7 cellular contexts compared by ENCODE assay signal in genomic region chr14:77800814-77801213, GRCh38. TPM values are rescaled to one million over a fixed set of nuclear protein-coding genes. Genes with fewer than 3 reads are reported as not detected.
DNase-seq lines count a peak whose midpoint lies in the region; ATAC-seq lines count a peak whose summit lies in the region.

No MANE protein-coding gene starts in this region.

- H3K27ac Mint-ChIP-seq in activated T-helper 1 cell treated with anti-CD3 and anti-CD28 coated beads, Interleukin-12 subunit alpha, Interleukin-12 subunit beta, Interleukin-2, Interleukin-4 antibody, amounts not matched to agents 30 ng/mL and 10 ng/mL and 1 ng/mL, durations not matched to agents 14 hours and 24 hours and 36 hours = no peak overlapping the region
- peak overlapping the region; percentile 91 to 94 for H3K27ac Mint-ChIP-seq in stimulated activated naive CD8-positive, alpha-beta T cell treated with anti-CD3 and anti-CD28 coated beads, Interleukin-15, amount 100 ng/mL, for 72 hours

- no peak overlapping the region for H3K27ac ChIP-seq in HUES6 (ENCODE audit: low read depth, low read length)

- H3K9me3 Mint-ChIP-seq in activated T-helper 1 cell treated with anti-CD3 and anti-CD28 coated beads, Interleukin-12 subunit alpha, Interleukin-12 subunit beta, Interleukin-2, Interleukin-4 antibody, amounts not matched to agents 30 ng/mL and 10 ng/mL and 1 ng/mL, durations not matched to agents 14 hours and 24 hours and 36 hours = no peaks in the 10 kb centered on the region
- H3K9me3 Mint-ChIP-seq in stimulated activated naive CD8-positive, alpha-beta T cell treated with anti-CD3 and anti-CD28 coated beads, Interleukin-15, amount 100 ng/mL, for 72 hours = no peaks in the 10 kb centered on the region

- H3K27me3 Mint-ChIP-seq in activated T-helper 1 cell treated with anti-CD3 and anti-CD28 coated beads, Interleukin-12 subunit alpha, Interleukin-12 subunit beta, Interleukin-2, Interleukin-4 antibody, amounts not matched to agents 30 ng/mL and 10 ng/mL and 1 ng/mL, durations not matched to agents 14 hours and 24 hours and 36 hours (ENCODE audit: insufficient read depth) = peaks cover 5% of the 10 kb centered on the region
- no peaks in the 10 kb centered on the region for H3K27me3 Mint-ChIP-seq in stimulated activated naive CD8-positive, alpha-beta T cell treated with anti-CD3 and anti-CD28 coated beads, Interleukin-15, amount 100 ng/mL, for 72 hours

- H3K4me3 ChIP-seq in HUES6 (ENCODE audit: low read depth, low read length) (peak overlapping the region; percentile 94), iPS-18c (ENCODE audit: insufficient read depth, low read depth, low read length) (peak overlapping the region; percentile 90)

- intact Hi-C loops in activated T-helper 1 cell treated with anti-CD3 and anti-CD28 coated beads, Interleukin-12 subunit alpha, Interleukin-12 subunit beta, Interleukin-2, Interleukin-4 antibody, amounts not matched to agents 30 ng/mL and 10 ng/mL and 1 ng/mL, durations not matched to agents 14 hours and 24 hours and 36 hours (cut with micrococcal nuclease) = loop anchor here (1.0 to 5.0 kb wide), 4 partner anchors 40 to 479 kb away; partner anchors contain the start of genes ALKBH1, GSTZ1, POMT2 and SLIRP

- no peaks in the 10 kb centered on the region for H3K36me3 Mint-ChIP-seq in activated T-helper 1 cell treated with anti-CD3 and anti-CD28 coated beads, Interleukin-12 subunit alpha, Interleukin-12 subunit beta, Interleukin-2, Interleukin-4 antibody, amounts not matched to agents 30 ng/mL and 10 ng/mL and 1 ng/mL, durations not matched to agents 14 hours and 24 hours and 36 hours (ENCODE audit: low read depth)

- H3K4me1 Mint-ChIP-seq in activated T-helper 1 cell treated with anti-CD3 and anti-CD28 coated beads, Interleukin-12 subunit alpha, Interleukin-12 subunit beta, Interleukin-2, Interleukin-4 antibody, amounts not matched to agents 30 ng/mL and 10 ng/mL and 1 ng/mL, durations not matched to agents 14 hours and 24 hours and 36 hours (ENCODE audit: low read depth) = peaks cover 10% of the 10 kb centered on the region
- peaks cover 39% of the 10 kb centered on the region for H3K4me1 Mint-ChIP-seq in stimulated activated naive CD8-positive, alpha-beta T cell treated with anti-CD3 and anti-CD28 coated beads, Interleukin-15, amount 100 ng/mL, for 72 hours

- ATAC-seq in stimulated activated naive CD8-positive, alpha-beta T cell treated with anti-CD3 and anti-CD28 coated beads, Interleukin-15, amount 100 ng/mL, for 72 hours = no peak
- ATAC-seq in HG02642 (IDR thresholded peaks at IDR 0.05; ENCODE audit: poor library complexity, unreplicated experiment) = no peak

- no peak for DNase-seq in activated T-helper 1 cell treated with anti-CD3 and anti-CD28 coated beads, Interleukin-12 subunit alpha, Interleukin-12 subunit beta, Interleukin-2, Interleukin-4 antibody, amounts not matched to agents 30 ng/mL and 10 ng/mL and 1 ng/mL, durations not matched to agents 14 hours and 24 hours and 36 hours (ENCODE audit: low spot score)
- DNase-seq in stimulated activated naive CD8-positive, alpha-beta T cell treated with anti-CD3 and anti-CD28 coated beads, Interleukin-15, amount 100 ng/mL, for 72 hours = no peak
- DNase-seq in NCI-H1417 (lab: John Stamatoyannopoulos, UW) = no peak
- no peak for DNase-seq in HT-29 (ENCODE audit: low spot score)

- H3K9ac ChIP-seq in HUES6 (ENCODE audit: low read length) = peak overlapping the region; percentile 84

- no peaks in the 10 kb centered on the region for H3K36me3 ChIP-seq in HUES6 (ENCODE audit: control insufficient read depth, insufficient read depth, low read length)

- no peaks in the 10 kb centered on the region for H3K27me3 ChIP-seq in HUES6 (ENCODE audit: control insufficient read depth, insufficient read depth, low read length)

- peak overlapping the region; percentile 88 for H3K4me3 Mint-ChIP-seq in activated T-helper 1 cell treated with anti-CD3 and anti-CD28 coated beads, Interleukin-12 subunit alpha, Interleukin-12 subunit beta, Interleukin-2, Interleukin-4 antibody, amounts not matched to agents 30 ng/mL and 10 ng/mL and 1 ng/mL, durations not matched to agents 14 hours and 24 hours and 36 hours
- peak overlapping the region; percentile 92 to 95 for H3K4me3 Mint-ChIP-seq in stimulated activated naive CD8-positive, alpha-beta T cell treated with anti-CD3 and anti-CD28 coated beads, Interleukin-15, amount 100 ng/mL, for 72 hours

- H3K9me3 ChIP-seq in HUES6 (ENCODE audit: control insufficient read depth, insufficient read depth, low read depth, low read length) = no peaks in the 10 kb centered on the region
- no peaks in the 10 kb centered on the region for H3K9me3 ChIP-seq in iPS-18c (ENCODE audit: control insufficient read depth, insufficient read depth, low read length)

- H3K4me1 ChIP-seq in HUES6 (ENCODE audit: control insufficient read depth, insufficient read depth, low read length) = peaks cover 12% of the 10 kb centered on the region

RNA-seq across cellular contexts. Expression of gene ADCK1, which starts 0.9 kb away (rescaled TPM):
- total RNA-seq in activated T-helper 1 cell treated with anti-CD3 and anti-CD28 coated beads, Interleukin-12 subunit alpha, Interleukin-12 subunit beta, Interleukin-2, Interleukin-4 antibody, amounts not matched to agents 30 ng/mL and 10 ng/mL and 1 ng/mL, durations not matched to agents 14 hours and 24 hours and 36 hours = 3.9 and 5.4 TPM in 2 replicates
- 3.7 and 4.3 TPM in 2 replicates for total RNA-seq in HT-29 (2014; rRNA removed; shearing (Covaris generic))

RNA-seq across cellular contexts. Expression of gene SNW1, which starts 39.9 kb away (rescaled TPM):
- total RNA-seq in activated T-helper 1 cell treated with anti-CD3 and anti-CD28 coated beads, Interleukin-12 subunit alpha, Interleukin-12 subunit beta, Interleukin-2, Interleukin-4 antibody, amounts not matched to agents 30 ng/mL and 10 ng/mL and 1 ng/mL, durations not matched to agents 14 hours and 24 hours and 36 hours = 112 and 118 TPM in 2 replicates
- total RNA-seq in HT-29 (2014; rRNA removed; shearing (Covaris generic)) = 22.5 and 24.7 TPM in 2 replicates
